12 cellular contexts compared by ENCODE assay signal in genomic region chr17:67491678-67492019, GRCh38.
A peak's percentile ranks its signal among the peaks of the same experiment; 100 is the strongest.
DNase-seq lines count a peak whose midpoint lies in the region; FAIRE-seq and TF ChIP-seq lines count a peak whose summit lies in the region.
"Had no signal": no experiment of that assay in that cellular context is flagged by ENCODE, and none has a peak within 500 bp of the region (broad histone marks: within the 10 kb centered on the region; RNA-seq: fewer than 3 reads in every experiment).

No MANE protein-coding gene starts in this region.

- H2AFZ ChIP-seq in astrocyte (ENCODE audit: low read depth, low read length) = no peak overlapping the region

- TF ChIP-seq CTCF in astrocyte (IDR thresholded peaks at IDR 0.05; ENCODE audit: insufficient read depth, low read depth, low read length) = no peak

- no peaks in the 10 kb centered on the region for H3K27me3 ChIP-seq in astrocyte (ENCODE audit: insufficient read depth, low read length)
- H3K27me3 ChIP-seq in layer of hippocampus (ENCODE audit: control insufficient read depth, insufficient read depth, low read length) = no peaks in the 10 kb centered on the region
- no peaks in the 10 kb centered on the region for H3K27me3 ChIP-seq in stomach smooth muscle (ENCODE audit: control insufficient read depth in 1 of 2, insufficient read depth in 2 of 2, low read length in 2 of 2)
- H3K27me3 ChIP-seq: spleen, tibial artery had no signal

- H3K9ac ChIP-seq in astrocyte (ENCODE audit: low read length) (peak overlapping the region; percentile 71), stomach smooth muscle (ENCODE audit: low read length in 2 of 2) (no peak overlapping the region)

- FAIRE-seq in astrocyte (lab: Jason Lieb, UNC) = no peak

- no peak for DNase-seq in activated T-cell treated with anti-CD3 and anti-CD28 coated beads, Interleukin-2, amount 50 U/mL, for 24 hours
- no peak for DNase-seq in activated T-cell treated with anti-CD3 and anti-CD28 coated beads, Interleukin-2, amount 50 U/mL, for 1 hour
- no peak for DNase-seq in astrocyte (ENCODE audit: low read depth)
- no peak for DNase-seq in SIG-M5 (lab: John Stamatoyannopoulos, UW)
- DNase-seq in GM19238 (ENCODE audit: insufficient read length, low spot score) = no peak
- DNase-seq in GM19240 (ENCODE audit: insufficient read length, low spot score) = no peak
- DNase-seq: effector memory CD4-positive, alpha-beta T cell; NCI-H2171 treated with DMSO at 0.1 percent for 48 hours had no signal

- no peak overlapping the region for H3K4me3 Mint-ChIP-seq in activated T-cell treated with anti-CD3 and anti-CD28 coated beads, Interleukin-2, amount 50 U/mL, for 24 hours
- no peak overlapping the region for H3K4me3 Mint-ChIP-seq in astrocyte (ENCODE audit: unreplicated experiment)

- peaks cover 39% of the 10 kb centered on the region for H3K4me1 ChIP-seq in astrocyte (ENCODE audit: insufficient read depth, low read length)
- peaks cover 20% of the 10 kb centered on the region for H3K4me1 ChIP-seq in stomach smooth muscle (ENCODE audit: control insufficient read depth, insufficient read depth, low read length)

- H3K27ac Mint-ChIP-seq in activated T-cell treated with anti-CD3 and anti-CD28 coated beads, Interleukin-2, amount 50 U/mL, for 24 hours = peak overlapping the region; percentile 44
- H3K27ac Mint-ChIP-seq in astrocyte (ENCODE audit: unreplicated experiment) = no peak overlapping the region

- H4K20me1 ChIP-seq in astrocyte (ENCODE audit: insufficient read depth, low read length) = peaks cover 2% of the 10 kb centered on the region

- H3K27ac ChIP-seq in astrocyte (ENCODE audit: low read depth, low read length) = peak overlapping the region; percentile 62
- peak overlapping the region; percentile 78 for H3K27ac ChIP-seq in layer of hippocampus (ENCODE audit: low read depth, low read length)
- peak overlapping the region; percentile 61 for H3K27ac ChIP-seq in stomach smooth muscle (ENCODE audit: low read length)

- peaks cover 6% of the 10 kb centered on the region for H3K9me3 Mint-ChIP-seq in activated T-cell treated with anti-CD3 and anti-CD28 coated beads, Interleukin-2, amount 50 U/mL, for 24 hours
- no peaks in the 10 kb centered on the region for H3K9me3 Mint-ChIP-seq in astrocyte (ENCODE audit: unreplicated experiment)

- H3K36me3 Mint-ChIP-seq in activated T-cell treated with anti-CD3 and anti-CD28 coated beads, Interleukin-2, amount 50 U/mL, for 24 hours (ENCODE audit: low read depth) = peaks cover 19% of the 10 kb centered on the region
- no peaks in the 10 kb centered on the region for H3K36me3 Mint-ChIP-seq in astrocyte (ENCODE audit: low read depth, unreplicated experiment)

- peaks cover 86% of the 10 kb centered on the region for H3K4me1 Mint-ChIP-seq in activated T-cell treated with anti-CD3 and anti-CD28 coated beads, Interleukin-2, amount 50 U/mL, for 24 hours (ENCODE audit: low read depth)
- peaks cover 13% of the 10 kb centered on the region for H3K4me1 Mint-ChIP-seq in astrocyte (ENCODE audit: low read depth, unreplicated experiment)

- no peaks in the 10 kb centered on the region for H3K9me3 ChIP-seq in astrocyte (ENCODE audit: insufficient read depth, low read depth, low read length)
- no peaks in the 10 kb centered on the region for H3K9me3 ChIP-seq in stomach smooth muscle (ENCODE audit: control insufficient read depth in 2 of 2, low read length in 2 of 2)
- H3K9me3 ChIP-seq: tibial artery had no signal

- H3K4me2 ChIP-seq in astrocyte (ENCODE audit: low read length) = peak overlapping the region; percentile 83

- H3K27me3 Mint-ChIP-seq in activated T-cell treated with anti-CD3 and anti-CD28 coated beads, Interleukin-2, amount 50 U/mL, for 24 hours = no peaks in the 10 kb centered on the region
- no peaks in the 10 kb centered on the region for H3K27me3 Mint-ChIP-seq in astrocyte (ENCODE audit: low read depth, unreplicated experiment)

- H3K4me3 ChIP-seq in astrocyte (ENCODE audit: insufficient read depth, low read depth, low read length) = no peak overlapping the region
- H3K4me3 ChIP-seq in stomach smooth muscle (ENCODE audit: low read length in 2 of 2) = peak overlapping the region; percentile 28 to 64
- H3K4me3 ChIP-seq: spleen had no signal

- no peaks in the 10 kb centered on the region for H3K36me3 ChIP-seq in astrocyte (ENCODE audit: insufficient read depth, low read length)
- no peaks in the 10 kb centered on the region for H3K36me3 ChIP-seq in stomach smooth muscle (ENCODE audit: control insufficient read depth in 2 of 2, insufficient read depth in 2 of 2, low read length in 2 of 2)
- H3K36me3 ChIP-seq: spleen, tibial artery had no signal

- peaks cover 5% of the 10 kb centered on the region for H3K79me2 ChIP-seq in astrocyte (ENCODE audit: insufficient read depth, low read length)
